Comparison of ENCODE assay signal across 1 cellular context in the genomic region with DNA sequence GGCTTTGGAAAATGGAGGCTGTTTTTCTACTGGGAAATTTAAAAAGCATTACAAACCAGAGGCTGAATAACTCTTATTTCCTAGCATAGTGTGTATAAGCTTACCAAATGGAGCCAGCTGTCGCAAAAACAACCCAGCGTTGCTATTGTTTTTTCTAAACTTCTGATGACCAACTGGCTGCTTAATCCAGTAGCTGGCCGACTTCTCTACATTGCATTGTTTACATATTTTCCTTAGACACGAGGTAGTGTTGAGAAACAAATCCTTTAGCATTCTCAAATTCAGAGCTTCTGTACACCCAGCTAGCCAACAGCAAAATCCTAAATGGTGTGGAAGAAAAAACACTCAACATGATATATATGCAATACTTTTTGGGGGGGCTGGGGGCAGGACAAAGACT.
TF ChIP-seq lines count a peak whose summit lies in the region.

No MANE protein-coding gene starts in this region.

TF ChIP-seq in GM12878, 131 proteins besides CTCF, POLR2A, EP300 and RAD21 (continued from another document):
- TF ChIP-seq, protein P1, sequence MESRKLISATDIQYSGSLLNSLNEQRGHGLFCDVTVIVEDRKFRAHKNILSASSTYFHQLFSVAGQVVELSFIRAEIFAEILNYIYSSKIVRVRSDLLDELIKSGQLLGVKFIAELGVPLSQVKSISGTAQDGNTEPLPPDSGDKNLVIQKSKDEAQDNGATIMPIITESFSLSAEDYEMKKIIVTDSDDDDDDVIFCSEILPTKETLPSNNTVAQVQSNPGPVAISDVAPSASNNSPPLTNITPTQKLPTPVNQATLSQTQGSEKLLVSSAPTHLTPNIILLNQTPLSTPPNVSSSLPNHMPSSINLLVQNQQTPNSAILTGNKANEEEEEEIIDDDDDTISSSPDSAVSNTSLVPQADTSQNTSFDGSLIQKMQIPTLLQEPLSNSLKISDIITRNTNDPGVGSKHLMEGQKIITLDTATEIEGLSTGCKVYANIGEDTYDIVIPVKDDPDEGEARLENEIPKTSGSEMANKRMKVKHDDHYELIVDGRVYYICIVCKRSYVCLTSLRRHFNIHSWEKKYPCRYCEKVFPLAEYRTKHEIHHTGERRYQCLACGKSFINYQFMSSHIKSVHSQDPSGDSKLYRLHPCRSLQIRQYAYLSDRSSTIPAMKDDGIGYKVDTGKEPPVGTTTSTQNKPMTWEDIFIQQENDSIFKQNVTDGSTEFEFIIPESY (IDR thresholded peaks at IDR 0.05): no peak
- TF ChIP-seq NFXL1 (IDR thresholded peaks at IDR 0.05; ENCODE audit: borderline replicate concordance) (peak; percentile 57; the same call in 1 of the 2 replicates), POLR2AphosphoS5 (IDR thresholded peaks at IDR 0.05; ENCODE audit: low read length) (no peak), SREBF1 (IDR thresholded peaks at IDR 0.05; ENCODE audit: low read length) (no peak), ZZZ3 (IDR thresholded peaks at IDR 0.05; ENCODE audit: control insufficient read depth, insufficient read length, low read depth) (no peak)
